Comparison of ENCODE assay signal across 15 cellular contexts in genomic region chr1:155379877-155380192, GRCh38. TPM values are rescaled to one million over a fixed set of nuclear protein-coding genes. Genes with fewer than 3 reads are reported as not detected.
A peak's percentile ranks its signal among the peaks of the same experiment; 100 is the strongest.
DNase-seq lines count a peak whose midpoint lies in the region; ATAC-seq and TF ChIP-seq lines count a peak whose summit lies in the region.
"Had no signal": no experiment of that assay in that cellular context is flagged by ENCODE, and none has a peak within 500 bp of the region (broad histone marks: within the 10 kb centered on the region; RNA-seq: fewer than 3 reads in every experiment).

No MANE protein-coding gene starts in this region.

- H3K27ac Mint-ChIP-seq in progenitor cell of endocrine pancreas = peak overlapping the region; percentile 77
- H3K27ac Mint-ChIP-seq: activated naive CD4-positive, alpha-beta T cell treated with anti-CD3 and anti-CD28 coated beads, Interleukin-2, amount 10 ng/mL, durations not matched to agents 7 days and 5 days had no signal

- no peak overlapping the region for H3K4me3 ChIP-seq in epithelial cell of esophagus (ENCODE audit: low read length)
- H3K4me3 ChIP-seq: PC-9 had no signal

- TF ChIP-seq CTCF in epithelial cell of esophagus (IDR thresholded peaks at IDR 0.05; ENCODE audit: insufficient read depth, low read depth, low read length, missing control alignments) (no peak), progenitor cell of endocrine pancreas (IDR thresholded peaks at IDR 0.05; ENCODE audit: unreplicated experiment) (no peak)

- no peaks in the 10 kb centered on the region for H3K9me3 Mint-ChIP-seq in progenitor cell of endocrine pancreas (ENCODE audit: low read depth)
- H3K9me3 Mint-ChIP-seq: activated naive CD4-positive, alpha-beta T cell treated with anti-CD3 and anti-CD28 coated beads, Interleukin-2, amount 10 ng/mL, durations not matched to agents 7 days and 5 days; IgD-negative memory B cell had no signal

- H3K4me1 Mint-ChIP-seq in progenitor cell of endocrine pancreas (ENCODE audit: low read depth) = peaks cover 6% of the 10 kb centered on the region

- ATAC-seq in HG03565 (IDR thresholded peaks at IDR 0.05; ENCODE audit: unreplicated experiment) = no peak

- H3K4me3 Mint-ChIP-seq in progenitor cell of endocrine pancreas (ENCODE audit: low read depth) = no peak overlapping the region
- H3K4me3 Mint-ChIP-seq: activated naive CD4-positive, alpha-beta T cell treated with anti-CD3 and anti-CD28 coated beads, Interleukin-2, amount 10 ng/mL, durations not matched to agents 7 days and 5 days; IgD-negative memory B cell had no signal

- peaks cover 23% of the 10 kb centered on the region for H3K36me3 Mint-ChIP-seq in progenitor cell of endocrine pancreas (ENCODE audit: insufficient read depth)

- DNase-seq in DMS53 (lab: John Stamatoyannopoulos, UW) = peak; percentile 48
- DNase-seq in DMS53 treated with DMSO at 0.1 percent for 48 hours (lab: John Stamatoyannopoulos, UW; ENCODE audit: unreplicated experiment) = no peak
- peak; percentile 34 for DNase-seq in NCI-H2196 (lab: John Stamatoyannopoulos, UW; ENCODE audit: unreplicated experiment)
- DNase-seq in epithelial cell of esophagus (ENCODE audit: low read depth) = peak; percentile 4
- no peak for DNase-seq in progenitor cell of endocrine pancreas (ENCODE audit: low spot score, unreplicated experiment)
- DNase-seq in NCI-H1930 (lab: John Stamatoyannopoulos, UW) = no peak
- DNase-seq in T-helper 1 cell = no peak
- DNase-seq: activated naive CD4-positive, alpha-beta T cell treated with anti-CD3 and anti-CD28 coated beads, Interleukin-2, amount 10 ng/mL, durations not matched to agents 7 days and 5 days; DND-41; HCEC 1CT; NCI-H510A; PC-9; stimulated activated CD4-positive, alpha-beta T cell treated with anti-CD3 and anti-CD28 coated beads, Interleukin-15, amount 100 ng/mL, for 24 hours had no signal

- no peaks in the 10 kb centered on the region for H3K27me3 Mint-ChIP-seq in progenitor cell of endocrine pancreas
- H3K27me3 Mint-ChIP-seq: activated naive CD4-positive, alpha-beta T cell treated with anti-CD3 and anti-CD28 coated beads, Interleukin-2, amount 10 ng/mL, durations not matched to agents 7 days and 5 days; IgD-negative memory B cell had no signal

RNA-seq across cellular contexts. Expression of gene RUSC1, which starts 59.1 kb away (rescaled TPM):
- total RNA-seq in progenitor cell of endocrine pancreas = 37.3 and 37.4 TPM in 2 replicates

Comparison
In these comparisons a context has a peak if more than half of its experiments do, and no peak if none do; other contexts are left out.
1. DNase-seq: peak in DMS53 (single experiment), NCI-H2196 (single experiment) and epithelial cell of esophagus (single experiment); none in DMS53 treated with DMSO at 0.1 percent for 48 hours (single experiment), progenitor cell of endocrine pancreas (single experiment), NCI-H1930 (0 of 2) and T-helper 1 cell (0 of 5).